11 cellular contexts compared by ENCODE assay signal in the genomic region with DNA sequence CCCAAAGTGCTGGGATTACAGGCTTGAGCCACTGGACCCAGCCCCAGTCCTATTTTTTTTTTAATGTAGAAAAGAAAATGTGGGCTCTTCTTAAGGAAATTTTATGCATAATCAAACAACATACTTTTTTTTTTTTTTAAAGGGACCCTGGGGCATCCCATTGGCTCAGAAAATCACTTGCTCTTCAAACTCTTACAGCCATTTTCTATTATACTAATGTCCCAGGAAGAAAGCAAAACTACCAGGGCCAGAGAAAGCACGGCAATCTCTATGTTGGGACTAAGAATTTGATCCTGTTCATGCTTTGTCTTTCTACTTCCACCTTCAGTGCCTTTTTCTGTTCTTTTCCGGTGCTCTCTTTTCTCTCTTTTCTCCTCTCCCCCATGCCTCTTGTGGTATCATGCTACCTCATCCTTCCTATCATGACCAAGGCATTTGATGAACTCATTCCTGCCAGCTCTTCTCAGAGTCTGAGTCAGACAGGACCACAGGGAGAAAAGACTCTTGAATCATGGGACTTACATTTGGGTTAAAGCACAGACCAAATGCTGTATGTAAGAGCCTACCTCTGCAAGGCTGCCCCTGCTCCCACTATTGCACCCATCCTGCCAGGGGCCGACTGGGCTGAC.
A peak's percentile ranks its signal among the peaks of the same experiment; 100 is the strongest.
DNase-seq lines count a peak whose midpoint lies in the region; ATAC-seq, FAIRE-seq and TF ChIP-seq lines count a peak whose summit lies in the region.
"Had no signal": no experiment of that assay in that cellular context is flagged by ENCODE, and none has a peak within 500 bp of the region (broad histone marks: within the 10 kb centered on the region; RNA-seq: fewer than 3 reads in every experiment).

No MANE protein-coding gene starts in this region.

- no peaks in the 10 kb centered on the region for H3K36me3 ChIP-seq in tibial artery

- peak; percentile 98 for FAIRE-seq in RCC 7860 (lab: Jason Lieb, UNC)

- TF ChIP-seq CTCF in epithelial cell of esophagus (IDR thresholded peaks at IDR 0.05; ENCODE audit: insufficient read depth, low read depth, low read length, missing control alignments) (no peak), tibial artery (IDR thresholded peaks at IDR 0.05) (no peak)

- H3K4me3 ChIP-seq in epithelial cell of esophagus (ENCODE audit: low read length) (no peak overlapping the region), tibial artery (no peak overlapping the region)

- intact Hi-C loops in sciatic nerve (cut with DNase I) = no loop called here
- intact Hi-C loops in tibial artery (cut with DNase I; ENCODE audit: low total_unique reads) = no loop called here

- H3K27ac ChIP-seq in tibial artery = no peak overlapping the region

- no peaks in the 10 kb centered on the region for H3K27me3 ChIP-seq in tibial artery

- H3K4me1 ChIP-seq in tibial artery = no peaks in the 10 kb centered on the region

- DNase-seq in activated CD4-positive, CD25-positive, alpha-beta regulatory T cell (lab: John Stamatoyannopoulos, UW) = no peak
- peak; percentile 94 for DNase-seq in RCC 7860 (ENCODE audit: low spot score)
- DNase-seq in epithelial cell of esophagus (ENCODE audit: low read depth) = peak; percentile 93
- no peak for DNase-seq in sciatic nerve (ENCODE audit: low spot score)
- DNase-seq in NCI-H2171 (lab: John Stamatoyannopoulos, UW) = no peak
- no peak for DNase-seq in tibial artery
- DNase-seq: activated T-cell treated with anti-CD3 and anti-CD28 coated beads for 4 hours, AML-193, RPMI8226 had no signal

- ATAC-seq in activated CD4-positive, CD25-positive, alpha-beta regulatory T cell treated with anti-CD3 and anti-CD28 coated beads, Interleukin-2, amount 50 U/mL, for 24 hours = peak; percentile 51 to 66
- ATAC-seq in sciatic nerve (peak; percentile 59), HG03196 (IDR thresholded peaks at IDR 0.05; ENCODE audit: unreplicated experiment) (no peak)

- peaks cover 0 to 13% (median 8%) of the 10 kb centered on the region in 3 donors for H3K9me3 ChIP-seq in tibial artery

Comparison
In these comparisons a context has a peak if more than half of its experiments do, and no peak if none do; other contexts are left out.
1. DNase-seq: peak in RCC 7860 (single experiment) and epithelial cell of esophagus (single experiment); none in activated CD4-positive, CD25-positive, alpha-beta regulatory T cell (0 of 4), sciatic nerve (single experiment), NCI-H2171 (single experiment) and tibial artery (0 of 2).